ENCODE assay signal across 8 cellular contexts in the genomic region with DNA sequence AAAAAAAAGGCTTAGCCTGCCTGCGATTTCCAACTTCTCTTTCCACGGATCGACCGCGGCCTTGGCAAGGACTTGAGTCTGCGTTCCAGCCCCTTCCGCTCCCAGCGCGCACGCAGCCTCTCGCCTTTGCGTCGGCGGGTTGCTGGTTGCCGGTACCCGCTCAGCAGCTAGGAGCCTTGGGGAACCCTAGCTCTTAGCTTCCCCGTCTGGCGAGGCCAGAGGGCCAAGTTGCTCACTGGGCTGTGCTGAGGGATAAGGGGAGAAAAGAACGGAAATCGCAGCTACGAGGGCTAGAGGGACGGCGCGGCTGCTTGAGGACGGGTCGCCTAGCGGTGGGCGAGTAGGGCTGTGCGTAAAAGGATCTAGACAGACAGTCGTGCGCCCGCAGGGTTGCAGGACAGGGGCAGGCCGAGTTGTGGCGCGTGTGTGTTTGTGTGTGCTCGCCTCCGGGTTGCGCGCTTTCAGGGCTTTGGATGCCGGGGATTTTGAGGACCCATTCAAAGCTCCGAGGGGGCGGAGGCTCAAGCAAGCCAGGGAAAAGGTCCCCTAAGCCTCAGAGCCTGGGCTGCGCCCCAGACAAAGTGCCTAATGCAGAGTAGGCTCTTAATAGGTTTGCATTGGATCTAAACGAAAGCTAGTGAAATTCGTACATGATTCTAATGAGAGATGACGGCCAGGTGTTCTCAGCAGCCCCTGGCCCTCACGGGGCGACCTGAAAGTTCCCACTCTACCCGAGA. TPM values are rescaled to one million over a fixed set of nuclear protein-coding genes. Genes with fewer than 3 reads are reported as not detected.
DNase-seq lines count a peak whose midpoint lies in the region; ATAC-seq and TF ChIP-seq lines count a peak whose summit lies in the region.

No MANE protein-coding gene starts in this region.

- peaks cover 56% of the 10 kb centered on the region for H3K4me1 Mint-ChIP-seq in dendritic cell treated with granulocyte-macrophage colony-stimulating factor and Interleukin-4, amounts not matched to agents 40 ng/mL and 50 ng/mL, for 4 days (ENCODE audit: low read depth)

- peaks cover 53% of the 10 kb centered on the region for H3K4me1 ChIP-seq in lower lobe of right lung
- peaks cover 6 to 61% (median 56%) of the 10 kb centered on the region in 5 donors for H3K4me1 ChIP-seq in subcutaneous abdominal adipose tissue (ENCODE audit: control insufficient read depth in 5 of 5, insufficient read depth in 5 of 5, low read length in 5 of 5)

- H3K9ac ChIP-seq in subcutaneous abdominal adipose tissue (ENCODE audit: low read length in 5 of 5) = peak overlapping the region in 1 of 5 donors; percentile 47

- H3K9me3 Mint-ChIP-seq in dendritic cell treated with granulocyte-macrophage colony-stimulating factor and Interleukin-4, amounts not matched to agents 40 ng/mL and 50 ng/mL, for 4 days = no peaks in the 10 kb centered on the region

- intact Hi-C loops in dendritic cell treated with granulocyte-macrophage colony-stimulating factor and Interleukin-4, amounts not matched to agents 40 ng/mL and 50 ng/mL, for 4 days (cut with micrococcal nuclease) = loop anchor here (2.0 to 5.0 kb wide), 3 partner anchors 38 to 146 kb away; a partner anchor contains a TSS
- intact Hi-C loops in lower lobe of right lung (cut with DNase I) = loop anchor here (10.0 kb wide), 1 partner anchor 380 kb away; no protein-coding TSS in a partner anchor

- H3K27ac ChIP-seq in lower lobe of right lung = no peak overlapping the region
- H3K27ac ChIP-seq in subcutaneous abdominal adipose tissue (ENCODE audit: low read depth, low read length) = no peak overlapping the region

- peak; percentile 52 to 62 for ATAC-seq in lower lobe of right lung
- ATAC-seq in GM19397 (IDR thresholded peaks at IDR 0.05; ENCODE audit: unreplicated experiment) = no peak
- no peak for ATAC-seq in HG02884 (IDR thresholded peaks at IDR 0.05; ENCODE audit: unreplicated experiment)

- no peak for TF ChIP-seq CTCF in lower lobe of right lung (IDR thresholded peaks at IDR 0.05)

- H3K27me3 ChIP-seq in lower lobe of right lung (ENCODE audit: low read depth) (peaks cover 87% of the 10 kb centered on the region), subcutaneous abdominal adipose tissue (ENCODE audit: control insufficient read depth in 5 of 5, insufficient read depth in 4 of 5, low read length in 5 of 5) (peaks cover 23 to 47% (median 41%) of the 10 kb centered on the region in 5 donors)

- peak; percentile 64 for DNase-seq in activated CD4-positive, alpha-beta T cell treated with anti-CD3 and anti-CD28 coated beads for 48 hours
- no peak for DNase-seq in activated CD4-positive, alpha-beta T cell treated with anti-CD3 and anti-CD28 coated beads for 4 hours
- DNase-seq in SK-N-DZ (ENCODE audit: low spot score) = peak; percentile 67
- DNase-seq in lower lobe of right lung = peak; percentile 82

- H3K27me3 Mint-ChIP-seq in dendritic cell treated with granulocyte-macrophage colony-stimulating factor and Interleukin-4, amounts not matched to agents 40 ng/mL and 50 ng/mL, for 4 days = peaks cover 89% of the 10 kb centered on the region

- peak overlapping the region; percentile 51 for H3K27ac Mint-ChIP-seq in dendritic cell treated with granulocyte-macrophage colony-stimulating factor and Interleukin-4, amounts not matched to agents 40 ng/mL and 50 ng/mL, for 4 days

- no peaks in the 10 kb centered on the region for H3K36me3 Mint-ChIP-seq in dendritic cell treated with granulocyte-macrophage colony-stimulating factor and Interleukin-4, amounts not matched to agents 40 ng/mL and 50 ng/mL, for 4 days (ENCODE audit: low read depth)

- H3K36me3 ChIP-seq in lower lobe of right lung (no peaks in the 10 kb centered on the region), subcutaneous abdominal adipose tissue (ENCODE audit: control insufficient read depth in 5 of 5, insufficient read depth in 5 of 5, low read length in 5 of 5) (no peaks in the 10 kb centered on the region)

- no peaks in the 10 kb centered on the region for H3K9me3 ChIP-seq in lower lobe of right lung
- H3K9me3 ChIP-seq in subcutaneous abdominal adipose tissue (ENCODE audit: control insufficient read depth in 5 of 5, low read length in 5 of 5) = no peaks in the 10 kb centered on the region

- peak overlapping the region; percentile 82 for H3K4me3 Mint-ChIP-seq in dendritic cell treated with granulocyte-macrophage colony-stimulating factor and Interleukin-4, amounts not matched to agents 40 ng/mL and 50 ng/mL, for 4 days

- H3K4me3 ChIP-seq in lower lobe of right lung (peak overlapping the region; percentile 54), subcutaneous abdominal adipose tissue (ENCODE audit: low read depth in 1 of 5, low read length in 5 of 5) (peak overlapping the region; percentile 61 to 80 (median 69))

RNA-seq across cellular contexts. Expression of a gene that starts 40.5 kb away (rescaled TPM):
- 25.6 and 30.1 TPM in 2 replicates for polyA plus RNA-seq in SK-N-DZ (2014; cell fraction: cytosol; rRNA removed)
- 16.9 and 36.0 TPM in 2 replicates for polyA plus RNA-seq in SK-N-DZ (2014; cell fraction: nucleus; rRNA removed)
- total RNA-seq in lower lobe of right lung = 63.8 TPM

RNA-seq across cellular contexts. Expression of a gene that starts 50.8 kb away (rescaled TPM):
- polyA plus RNA-seq in SK-N-DZ (2014; cell fraction: cytosol; rRNA removed) = not detected in 2 replicates
- polyA plus RNA-seq in SK-N-DZ (2014; cell fraction: nucleus; rRNA removed) = not detected in 2 replicates
- not detected for total RNA-seq in lower lobe of right lung

Comparison
In these comparisons a context has a peak if more than half of its experiments do, and no peak if none do; other contexts are left out.
1. DNase-seq: peak in activated CD4-positive, alpha-beta T cell treated with anti-CD3 and anti-CD28 coated beads for 48 hours (single experiment), SK-N-DZ (single experiment) and lower lobe of right lung (single experiment); none in activated CD4-positive, alpha-beta T cell treated with anti-CD3 and anti-CD28 coated beads for 4 hours (0 of 2).
2. ATAC-seq: peak in lower lobe of right lung (2 of 2); none in GM19397 (single experiment) and HG02884 (single experiment).